8 cellular contexts compared by ENCODE assay signal in the genomic region with DNA sequence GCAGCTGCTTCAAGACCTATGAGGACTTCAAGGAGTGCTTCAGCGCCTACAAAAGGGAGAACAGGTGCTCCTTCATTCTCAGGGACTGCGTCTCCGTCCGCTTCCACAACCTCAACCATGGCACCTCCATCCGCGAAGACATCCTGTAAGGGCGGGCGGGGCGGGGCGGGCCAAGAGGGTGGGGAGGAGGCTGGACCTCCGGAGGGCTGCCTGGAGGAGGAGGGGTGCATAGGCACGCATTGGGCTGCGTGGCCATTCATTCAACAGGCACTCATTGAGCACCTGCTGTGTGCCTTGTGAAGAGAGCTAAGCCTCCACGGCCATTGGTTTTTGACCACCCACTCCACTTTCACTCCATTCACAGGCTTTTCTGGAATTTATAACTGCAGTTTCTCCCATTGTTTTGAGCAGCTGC. TPM values are rescaled to one million over a fixed set of nuclear protein-coding genes. Genes with fewer than 3 reads are reported as not detected.
DNase-seq lines count a peak whose midpoint lies in the region; ATAC-seq, FAIRE-seq and TF ChIP-seq lines count a peak whose summit lies in the region.

No MANE protein-coding gene starts in this region.

- no peaks in the 10 kb centered on the region for H4K20me1 ChIP-seq in KMS-11 (ENCODE audit: insufficient read depth)

- H3K4me1 ChIP-seq in KMS-11 (ENCODE audit: low read depth, poor library complexity, severe bottlenecking) (peaks cover 30% of the 10 kb centered on the region), adipocyte (ENCODE audit: control insufficient read depth, insufficient read depth, low read length) (peaks cover 28% of the 10 kb centered on the region), kidney (ENCODE audit: control insufficient read depth in 1 of 2, insufficient read depth in 1 of 2, low read depth in 1 of 2, low read length in 2 of 2) (peaks cover 7 to 27% of the 10 kb centered on the region in 2 donors), stomach smooth muscle (ENCODE audit: control insufficient read depth, insufficient read depth, low read length) (peaks cover 30% of the 10 kb centered on the region)

- H3K79me2 ChIP-seq in KMS-11 (ENCODE audit: insufficient read depth, low read depth) = peaks cover 24% of the 10 kb centered on the region

- H3K4me2 ChIP-seq in KMS-11 = peak overlapping the region; percentile 93

- no peaks in the 10 kb centered on the region for H3K9me3 ChIP-seq in adipocyte (ENCODE audit: control insufficient read depth, low read length)
- no peaks in the 10 kb centered on the region for H3K9me3 ChIP-seq in kidney (ENCODE audit: control insufficient read depth in 1 of 2, low read length in 2 of 2)
- H3K9me3 ChIP-seq in stomach smooth muscle (ENCODE audit: control insufficient read depth in 2 of 2, low read length in 2 of 2) = no peaks in the 10 kb centered on the region

- ATAC-seq in GM21423 (IDR thresholded peaks at IDR 0.05; ENCODE audit: unreplicated experiment) = peak; percentile 16

- CTCF ChIA-PET in GM10248 (lab: Yijun Ruan, JAX) = interaction anchor here (1.0 to 2.3 kb wide), 3 partner anchors 16 to 66 kb away, joined by 3 to 7 read pairs (median 3); partner anchors contain the start of genes DNTTIP1 and WFDC3

- intact Hi-C loops in kidney (cut with DNase I) = no loop called here

- POLR2A ChIA-PET in GM10248 (lab: Yijun Ruan, JAX) = no interaction called here

- H3K4me3 ChIP-seq in KMS-11 (IDR thresholded peaks at IDR 0.05; ENCODE audit: insufficient read depth, low read depth, low read length) (no peak overlapping the region), adipocyte (ENCODE audit: low read length) (peak overlapping the region; percentile 92), kidney (ENCODE audit: low read length in 2 of 2) (peak overlapping the region; percentile 88 to 93), stomach smooth muscle (ENCODE audit: low read length in 2 of 2) (peak overlapping the region; percentile 91 to 95)

- H3K36me3 ChIP-seq in KMS-11 (ENCODE audit: insufficient read depth) (no peaks in the 10 kb centered on the region), adipocyte (ENCODE audit: control insufficient read depth, insufficient read depth, low read length, severe bottlenecking) (peaks cover 7% of the 10 kb centered on the region), kidney (ENCODE audit: control insufficient read depth in 1 of 2, insufficient read depth in 2 of 2, low read length in 2 of 2) (no peaks in the 10 kb centered on the region), stomach smooth muscle (ENCODE audit: control insufficient read depth in 2 of 2, insufficient read depth in 2 of 2, low read length in 2 of 2) (peaks cover 0 to 3% of the 10 kb centered on the region in 2 donors)

- H2AFZ ChIP-seq in KMS-11 (ENCODE audit: low read depth) = peak overlapping the region; percentile 95

- H3K27ac ChIP-seq in KMS-11 = no peak overlapping the region; the same call in 1 of the 2 replicates
- peak overlapping the region; percentile 81 to 84 for H3K27ac ChIP-seq in kidney (ENCODE audit: low read depth in 2 of 2, low read length in 2 of 2)
- H3K27ac ChIP-seq in stomach smooth muscle (ENCODE audit: low read length) = peak overlapping the region; percentile 73

- TF ChIP-seq CTCF in GM10248 (IDR thresholded peaks at IDR 0.05; ENCODE audit: control extremely low read depth, extremely low read depth, low read depth, missing control alignments) (no peak), KMS-11 (conservative IDR thresholded peaks at IDR 0.05; ENCODE audit: low read depth, low read length) (no peak), kidney (IDR thresholded peaks at IDR 0.05; ENCODE audit: borderline replicate concordance, extremely low read depth, insufficient read depth) (no peak)

- DNase-seq in GM10248 (ENCODE audit: extremely low spot score) = peak; percentile 81
- DNase-seq in adipocyte (ENCODE audit: low read depth) = no peak
- DNase-seq in kidney = no peak
- DNase-seq in superior temporal gyrus (ENCODE audit: extremely low spot score) = no peak
- no peak for DNase-seq in activated effector memory CD4-positive, alpha-beta T cell treated with Interleukin-2 at 50 U/mL for 16 hours

- H3K27me3 ChIP-seq in KMS-11 (ENCODE audit: insufficient read depth, low read depth) (no peaks in the 10 kb centered on the region), adipocyte (replicated peaks; ENCODE audit: control insufficient read depth, insufficient read depth, low read length) (no peaks in the 10 kb centered on the region), stomach smooth muscle (ENCODE audit: control insufficient read depth in 1 of 2, insufficient read depth in 2 of 2, low read length in 2 of 2) (no peaks in the 10 kb centered on the region)

- FAIRE-seq in kidney (lab: Jason Lieb, UNC) = no peak

- H3K9ac ChIP-seq in KMS-11 (peak overlapping the region; percentile 52; the same call in 1 of the 2 replicates), adipocyte (ENCODE audit: low read length) (peak overlapping the region; percentile 93), kidney (ENCODE audit: low read length in 2 of 2) (peak overlapping the region; percentile 35 to 95), stomach smooth muscle (ENCODE audit: low read length in 2 of 2) (peak overlapping the region; percentile 83 to 84)

RNA-seq across cellular contexts. Expression of gene ZSWIM3, which starts 0.4 kb away (rescaled TPM):
- total RNA-seq in kidney = 3.2 TPM
- 2.6 TPM for polyA plus RNA-seq in kidney (ENCODE audit: insufficient read depth, low read depth, low replicate concordance)

RNA-seq across cellular contexts. Expression of gene ACOT8, which starts 0.7 kb away (rescaled TPM):
- total RNA-seq in kidney = 22.1 TPM
- polyA plus RNA-seq in kidney (ENCODE audit: insufficient read depth, low read depth, low replicate concordance) = 71.0 TPM

RNA-seq across cellular contexts. Expression of gene ZSWIM1, which starts 23.2 kb away (rescaled TPM):
- 13.1 TPM for total RNA-seq in kidney
- 6.7 TPM for polyA plus RNA-seq in kidney (ENCODE audit: insufficient read depth, low read depth, low replicate concordance)

RNA-seq across cellular contexts. Expression of gene SNX21, which starts 24.2 kb away (rescaled TPM):
- total RNA-seq in kidney = 23.2 TPM
- polyA plus RNA-seq in kidney (ENCODE audit: insufficient read depth, low read depth, low replicate concordance) = 35.6 TPM

RNA-seq across cellular contexts. Expression of gene SPATA25, which starts 29.6 kb away (rescaled TPM):
- 6.7 TPM for total RNA-seq in kidney
- 6.7 TPM for polyA plus RNA-seq in kidney (ENCODE audit: insufficient read depth, low read depth, low replicate concordance)
